1 cellular context compared by ENCODE assay signal in the genomic region with DNA sequence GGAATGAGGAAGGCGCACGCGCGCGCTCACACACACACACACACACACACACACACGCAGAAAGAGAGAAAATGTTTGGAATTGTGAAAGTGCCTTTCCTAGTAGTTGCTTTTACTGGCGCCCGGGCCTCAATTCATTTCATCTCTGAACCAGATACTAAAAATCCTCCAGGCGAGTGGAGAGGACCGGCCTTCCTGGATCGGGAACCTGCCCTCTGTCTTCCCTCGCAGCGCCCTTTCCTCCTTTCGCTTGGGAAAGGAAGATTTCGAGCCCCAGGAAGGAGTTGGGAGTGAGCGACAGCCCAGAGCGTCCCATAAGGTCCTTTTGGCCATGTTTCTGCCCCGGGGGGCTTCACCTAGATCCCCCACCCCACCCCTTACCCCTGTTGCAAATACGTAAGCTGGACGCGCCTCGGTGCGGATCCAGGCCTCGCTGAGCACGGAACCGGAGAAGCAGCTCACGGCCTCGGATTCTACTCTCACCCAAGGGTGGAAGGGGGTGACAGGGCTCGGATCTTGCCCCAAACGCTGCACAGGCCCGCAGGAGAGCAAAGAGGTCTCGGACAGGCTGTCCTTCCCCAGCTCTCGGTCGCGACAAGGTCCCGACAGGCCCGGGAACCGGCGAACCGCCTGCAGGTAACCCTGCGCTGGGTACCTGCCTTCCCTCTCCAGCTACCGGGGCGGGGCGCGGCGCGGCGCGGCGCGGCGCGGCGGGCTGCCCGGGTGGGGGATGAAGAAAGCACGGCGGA.
TF ChIP-seq lines count a peak whose summit lies in the region.

No MANE protein-coding gene starts in this region.

TF ChIP-seq in GM23338, 12 proteins besides CTCF, POLR2A, EP300 and RAD21 (continued from another document):
- TF ChIP-seq, protein P1, sequence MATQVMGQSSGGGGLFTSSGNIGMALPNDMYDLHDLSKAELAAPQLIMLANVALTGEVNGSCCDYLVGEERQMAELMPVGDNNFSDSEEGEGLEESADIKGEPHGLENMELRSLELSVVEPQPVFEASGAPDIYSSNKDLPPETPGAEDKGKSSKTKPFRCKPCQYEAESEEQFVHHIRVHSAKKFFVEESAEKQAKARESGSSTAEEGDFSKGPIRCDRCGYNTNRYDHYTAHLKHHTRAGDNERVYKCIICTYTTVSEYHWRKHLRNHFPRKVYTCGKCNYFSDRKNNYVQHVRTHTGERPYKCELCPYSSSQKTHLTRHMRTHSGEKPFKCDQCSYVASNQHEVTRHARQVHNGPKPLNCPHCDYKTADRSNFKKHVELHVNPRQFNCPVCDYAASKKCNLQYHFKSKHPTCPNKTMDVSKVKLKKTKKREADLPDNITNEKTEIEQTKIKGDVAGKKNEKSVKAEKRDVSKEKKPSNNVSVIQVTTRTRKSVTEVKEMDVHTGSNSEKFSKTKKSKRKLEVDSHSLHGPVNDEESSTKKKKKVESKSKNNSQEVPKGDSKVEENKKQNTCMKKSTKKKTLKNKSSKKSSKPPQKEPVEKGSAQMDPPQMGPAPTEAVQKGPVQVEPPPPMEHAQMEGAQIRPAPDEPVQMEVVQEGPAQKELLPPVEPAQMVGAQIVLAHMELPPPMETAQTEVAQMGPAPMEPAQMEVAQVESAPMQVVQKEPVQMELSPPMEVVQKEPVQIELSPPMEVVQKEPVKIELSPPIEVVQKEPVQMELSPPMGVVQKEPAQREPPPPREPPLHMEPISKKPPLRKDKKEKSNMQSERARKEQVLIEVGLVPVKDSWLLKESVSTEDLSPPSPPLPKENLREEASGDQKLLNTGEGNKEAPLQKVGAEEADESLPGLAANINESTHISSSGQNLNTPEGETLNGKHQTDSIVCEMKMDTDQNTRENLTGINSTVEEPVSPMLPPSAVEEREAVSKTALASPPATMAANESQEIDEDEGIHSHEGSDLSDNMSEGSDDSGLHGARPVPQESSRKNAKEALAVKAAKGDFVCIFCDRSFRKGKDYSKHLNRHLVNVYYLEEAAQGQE (IDR thresholded peaks at IDR 0.05; ENCODE audit: unreplicated experiment): no peak
- TF ChIP-seq EZH2 (IDR thresholded peaks at IDR 0.05; ENCODE audit: low read depth, unreplicated experiment) (peak; percentile 85), JUNB (IDR thresholded peaks at IDR 0.05; ENCODE audit: unreplicated experiment) (no peak)
